In genomic region chr20:53757472-53757913, GRCh38 we compare ENCODE assay signal across 16 cellular contexts.
A peak's percentile ranks its signal among the peaks of the same experiment; 100 is the strongest.
DNase-seq lines count a peak whose midpoint lies in the region; TF ChIP-seq lines count a peak whose summit lies in the region.
"Had no signal": no experiment of that assay in that cellular context is flagged by ENCODE, and none has a peak within 500 bp of the region (broad histone marks: within the 10 kb centered on the region; RNA-seq: fewer than 3 reads in every experiment).

No MANE protein-coding gene starts in this region.

- peak overlapping the region; percentile 73 for H3K4me2 ChIP-seq in skeletal muscle satellite cell (ENCODE audit: low read length)

- no peaks in the 10 kb centered on the region for H3K9me3 ChIP-seq in SJCRH30 (replicated peaks)
- H3K9me3 ChIP-seq in skeletal muscle satellite cell (replicated peaks; ENCODE audit: low read length): no peaks in the 10 kb centered on the region
- H3K9me3 ChIP-seq: MG63, mucosa of descending colon, stomach had no signal

- peaks cover 15% of the 10 kb centered on the region for H3K4me1 ChIP-seq in SJCRH30
- peaks cover 20% of the 10 kb centered on the region for H3K4me1 ChIP-seq in skeletal muscle satellite cell (ENCODE audit: control insufficient read depth, insufficient read depth, low read length)

- H3K36me3 ChIP-seq in SJCRH30: no peaks in the 10 kb centered on the region
- H3K36me3 ChIP-seq in skeletal muscle satellite cell (ENCODE audit: insufficient read depth, low read length): no peaks in the 10 kb centered on the region
- H3K36me3 ChIP-seq: MG63, stomach had no signal

- H3K27me3 ChIP-seq in SJCRH30: no peaks in the 10 kb centered on the region
- H3K27me3 ChIP-seq in skeletal muscle satellite cell (ENCODE audit: control insufficient read depth, insufficient read depth, low read length): no peaks in the 10 kb centered on the region
- H3K27me3 ChIP-seq: MG63, stomach had no signal

- no peak overlapping the region for H3K27ac ChIP-seq in SJCRH30
- H3K27ac ChIP-seq: stomach had no signal

- no peak overlapping the region for H3K9ac ChIP-seq in skeletal muscle satellite cell (ENCODE audit: low read depth, low read length)

- CTCF ChIA-PET in GM10248 (lab: Yijun Ruan, JAX): interaction anchor here (2.1 kb wide), 1 partner anchor 113 kb away, joined by 4 read pairs; no protein-coding TSS in a partner anchor

- H3K4me3 ChIP-seq in SJCRH30 (peak overlapping the region; percentile 39), skeletal muscle satellite cell (ENCODE audit: low read length) (no peak overlapping the region)
- H3K4me3 ChIP-seq: MG63, mucosa of descending colon, stomach had no signal

- no peak for TF ChIP-seq CTCF in GM10248 (IDR thresholded peaks at IDR 0.05; ENCODE audit: control extremely low read depth, extremely low read depth, low read depth, missing control alignments)

- POLR2A ChIA-PET in GM10248 (lab: Yijun Ruan, JAX): no interaction called here

- intact Hi-C loops in head of caudate nucleus (cut with DNase I): no loop called here

- peak; percentile 29 to 58 for DNase-seq in SHP77 (lab: John Stamatoyannopoulos, UW)
- DNase-seq in SHP77 treated with DMSO at 0.1 percent for 48 hours (lab: John Stamatoyannopoulos, UW): no peak
- DNase-seq in SJCRH30: peak; percentile 82 to 89
- DNase-seq in head of caudate nucleus: peak in 35 of 42 donors; percentile 16 to 74 (median 45)
- no peak for DNase-seq in GM10248 (ENCODE audit: extremely low spot score)
- no peak for DNase-seq in foreskin melanocyte
- DNase-seq in activated CD8-positive, alpha-beta memory T cell treated with anti-CD3 and anti-CD28 coated beads, Interleukin-2, amount 50 U/mL, for 4 hours: no peak
- DNase-seq: CD8-positive, alpha-beta memory T cell; glutamatergic neuron; HCEC 1CT; MG63; mucosa of descending colon; NCI-H2081 treated with DMSO at 0.1 percent for 48 hours; stimulated activated CD4-positive, alpha-beta T cell treated with anti-CD3 and anti-CD28 coated beads, Interleukin-12 subunit alpha, Interleukin-12 subunit beta, amount 100 ng/mL, for 4 hours; stomach had no signal

Comparison
In these comparisons a context has a peak if more than half of its experiments do, and no peak if none do; other contexts are left out.
1. DNase-seq: peak in SHP77 (2 of 2), SJCRH30 (2 of 2) and head of caudate nucleus (35 of 42); none in SHP77 treated with DMSO at 0.1 percent for 48 hours (single experiment), GM10248 (single experiment), foreskin melanocyte (single experiment) and activated CD8-positive, alpha-beta memory T cell treated with anti-CD3 and anti-CD28 coated beads, Interleukin-2, amount 50 U/mL, for 4 hours (single experiment).